ENCODE assay signal across 1 cellular context in genomic region chr12:76143343-76144252, GRCh38.
TF ChIP-seq lines count a peak whose summit lies in the region.

No MANE protein-coding gene starts in this region.

TF ChIP-seq in GM12878, 131 proteins besides CTCF, POLR2A, EP300 and RAD21 (continued from another document):
- TF ChIP-seq SMARCA5 (IDR thresholded peaks at IDR 0.05): no peak
- TF ChIP-seq MEF2A (IDR thresholded peaks at IDR 0.05; ENCODE audit: insufficient read depth, low read depth, low read length): no peak
- TF ChIP-seq ZBED1 (IDR thresholded peaks at IDR 0.05; ENCODE audit: borderline replicate concordance): peak; percentile 52; the same call in 1 of the 2 replicates
- TF ChIP-seq NR2F1 (conservative IDR thresholded peaks at IDR 0.05): peak; percentile 93
- peak; percentile 65; the same call in 1 of the 2 replicates for TF ChIP-seq RELB (IDR thresholded peaks at IDR 0.05; ENCODE audit: low read depth)
- TF ChIP-seq RAD51 (IDR thresholded peaks at IDR 0.05): peak; percentile 70
- TF ChIP-seq ESRRA (IDR thresholded peaks at IDR 0.05; ENCODE audit: low read length): no peak
- TF ChIP-seq CREM (IDR thresholded peaks at IDR 0.05; ENCODE audit: low read depth): peak; percentile 8; the same call in 1 of the 2 replicates
- TF ChIP-seq DPF2 (IDR thresholded peaks at IDR 0.05): no peak
- peak; percentile 33 to 39; a peak in 2 of 4 replicates for TF ChIP-seq BHLHE40 (IDR thresholded peaks at IDR 0.05; ENCODE audit: borderline replicate concordance in 1 of 2, low read depth in 2 of 2, low read length in 1 of 2)
- TF ChIP-seq EED (IDR thresholded peaks at IDR 0.05; ENCODE audit: low read depth): no peak
- no peak for TF ChIP-seq ZSCAN29 (IDR thresholded peaks at IDR 0.05)
- TF ChIP-seq RBBP5 (conservative IDR thresholded peaks at IDR 0.05): no peak
